15 cellular contexts compared by ENCODE assay signal in the genomic region with DNA sequence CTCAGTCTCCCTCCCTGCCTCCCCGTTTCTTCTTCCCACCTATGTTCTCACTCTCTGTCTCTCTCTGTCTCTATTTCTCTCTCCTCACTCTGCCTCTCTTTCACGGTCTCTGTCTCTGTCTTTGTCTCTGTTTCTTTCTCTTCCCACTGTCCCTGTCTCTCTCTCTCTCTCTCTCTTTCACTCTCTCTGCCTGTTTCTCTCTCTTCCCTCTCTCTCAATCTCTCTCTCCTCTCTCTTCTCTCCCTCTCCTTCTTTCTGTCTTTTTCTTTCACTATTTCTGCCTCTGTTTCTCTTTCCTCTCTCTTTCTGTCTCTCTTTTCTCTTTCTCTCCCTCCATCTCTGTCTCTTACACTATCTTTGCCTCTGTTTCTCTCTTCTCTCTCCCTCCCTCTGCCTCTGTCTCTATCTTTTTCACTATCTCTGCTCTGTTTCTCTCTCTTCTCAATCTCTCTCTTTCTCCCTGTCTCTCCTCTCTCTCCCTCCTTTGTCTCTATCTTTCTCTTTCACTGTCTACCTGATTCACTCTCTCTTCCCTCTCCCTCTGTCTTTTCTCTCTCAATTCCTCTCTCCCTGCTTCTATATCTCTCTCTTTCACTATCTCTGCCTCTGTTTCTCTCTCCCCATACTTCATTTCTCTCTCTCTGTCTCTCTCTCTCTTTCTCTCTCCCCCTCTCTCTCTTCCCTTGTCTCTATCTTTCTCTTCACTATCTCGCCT. TPM values are rescaled to one million over a fixed set of nuclear protein-coding genes. Genes with fewer than 3 reads are reported as not detected.
"Had no signal": no experiment of that assay in that cellular context is flagged by ENCODE, and none has a peak within 500 bp of the region (broad histone marks: within the 10 kb centered on the region; RNA-seq: fewer than 3 reads in every experiment).

No MANE protein-coding gene starts in this region.

- H3K27me3 ChIP-seq: colonic mucosa, pancreas had no signal

- DNase-seq: activated naive CD4-positive, alpha-beta T cell treated with Interleukin-2 at 50 U/mL for 16 hours; activated naive CD8-positive, alpha-beta T cell treated with anti-CD3 and anti-CD28 coated beads, Interleukin-2, amount 50 U/mL, for 24 hours; activated T-cell treated with anti-CD3 and anti-CD28 coated beads for 4 hours; colonic mucosa; effector CD4-positive, alpha-beta T cell; kidney glomerular epithelial cell; pancreas; SK-N-SH; stimulated activated CD4-positive, alpha-beta T cell treated with anti-CD3 and anti-CD28 coated beads, Interleukin-1b, Interleukin-23, amount 100 ng/mL, for 48 hours; T-cell; T-helper 9 cell had no signal

- H3K9me3 ChIP-seq: colonic mucosa, esophagus muscularis mucosa, pancreas, SK-N-SH had no signal

- H3K27ac ChIP-seq: colonic mucosa, esophagus muscularis mucosa, pancreas had no signal

- ATAC-seq: activated CD4-positive, CD25-positive, alpha-beta regulatory T cell treated with anti-CD3 and anti-CD28 coated beads, Interleukin-2, amount 50 U/mL, for 24 hours; activated naive CD8-positive, alpha-beta T cell treated with anti-CD3 and anti-CD28 coated beads, Interleukin-2, amount 50 U/mL, for 24 hours; activated T-helper 17 cell treated with anti-CD3 and anti-CD28 coated beads, Interleukin-2, amount 50 U/mL, for 72 hours; T-cell had no signal

- H3K4me2 ChIP-seq: SK-N-SH had no signal

- H3K4me3 ChIP-seq: colonic mucosa, esophagus muscularis mucosa, pancreas had no signal

- H3K27ac Mint-ChIP-seq: activated naive CD8-positive, alpha-beta T cell treated with anti-CD3 and anti-CD28 coated beads, Interleukin-2, amount 50 U/mL, for 24 hours; activated T-helper 17 cell treated with anti-CD3 and anti-CD28 coated beads, Interleukin-2, amount 50 U/mL, for 72 hours; T-cell had no signal

- H3K9me3 Mint-ChIP-seq: activated naive CD8-positive, alpha-beta T cell treated with anti-CD3 and anti-CD28 coated beads, Interleukin-2, amount 50 U/mL, for 24 hours; activated T-helper 17 cell treated with anti-CD3 and anti-CD28 coated beads, Interleukin-2, amount 50 U/mL, for 72 hours; T-cell had no signal

- H3K4me1 ChIP-seq: colonic mucosa, pancreas had no signal

- H3K4me3 Mint-ChIP-seq: activated naive CD8-positive, alpha-beta T cell treated with anti-CD3 and anti-CD28 coated beads, Interleukin-2, amount 50 U/mL, for 24 hours; activated T-helper 17 cell treated with anti-CD3 and anti-CD28 coated beads, Interleukin-2, amount 50 U/mL, for 72 hours; T-cell had no signal

- FAIRE-seq: pancreas had no signal

- H3K9ac ChIP-seq: SK-N-SH had no signal

- H3K4me1 Mint-ChIP-seq: activated naive CD8-positive, alpha-beta T cell treated with anti-CD3 and anti-CD28 coated beads, Interleukin-2, amount 50 U/mL, for 24 hours had no signal

- H3K36me3 ChIP-seq: colonic mucosa, esophagus muscularis mucosa, pancreas had no signal

RNA-seq across cellular contexts. Expression of gene APLNR, which starts 5.4 kb away (rescaled TPM):
- total RNA-seq: activated T-helper 17 cell treated with anti-CD3 and anti-CD28 coated beads, Interleukin-2, amount 50 U/mL, for 72 hours; renal cortical epithelial cell; T-cell had no signal

RNA-seq across cellular contexts. Expression of gene LRRC55, which starts 49.9 kb away (rescaled TPM):
- total RNA-seq: activated T-helper 17 cell treated with anti-CD3 and anti-CD28 coated beads, Interleukin-2, amount 50 U/mL, for 72 hours; renal cortical epithelial cell; T-cell had no signal
- polyA plus RNA-seq: SK-N-SH had no signal
